ENCODE assay signal across 14 cellular contexts in genomic region chr6:117771403-117771802, GRCh38.
DNase-seq lines count a peak whose midpoint lies in the region; ATAC-seq and TF ChIP-seq lines count a peak whose summit lies in the region.
"Had no signal": no experiment of that assay in that cellular context is flagged by ENCODE, and none has a peak within 500 bp of the region (broad histone marks: within the 10 kb centered on the region; RNA-seq: fewer than 3 reads in every experiment).

No MANE protein-coding gene starts in this region.

- H3K27ac ChIP-seq in prostate gland (no peak overlapping the region), Karpas-422 (ENCODE audit: low read length) (no peak overlapping the region)
- H3K27ac ChIP-seq: esophagus muscularis mucosa, SJSA1 had no signal

- no peaks in the 10 kb centered on the region for H3K79me2 ChIP-seq in Karpas-422 (ENCODE audit: low read length)

- H3K27me3 ChIP-seq in prostate gland (replicated peaks; ENCODE audit: insufficient read depth) (no peaks in the 10 kb centered on the region), Karpas-422 (ENCODE audit: low read length) (no peaks in the 10 kb centered on the region)
- H3K27me3 ChIP-seq: esophagus muscularis mucosa, SJSA1 had no signal

- 81% methylated on average over 2 of the region's 2 CpGs for WGBS in prostate gland

- H3K9me3 ChIP-seq in prostate gland (no peaks in the 10 kb centered on the region), Karpas-422 (ENCODE audit: low read length) (no peaks in the 10 kb centered on the region)
- H3K9me3 ChIP-seq: SJSA1 had no signal

- H2AFZ ChIP-seq in Karpas-422 (ENCODE audit: low read length), result no peak overlapping the region

- TF ChIP-seq POLR2A in prostate gland (IDR thresholded peaks at IDR 0.05), result no peak

- no peak overlapping the region for H3K4me2 ChIP-seq in Karpas-422 (ENCODE audit: low read depth, low read length, poor library complexity, severe bottlenecking)

- no peaks in the 10 kb centered on the region for H4K20me1 ChIP-seq in Karpas-422 (ENCODE audit: insufficient read depth, low read depth, low read length)

- no peak overlapping the region for H3K9ac ChIP-seq in Karpas-422 (ENCODE audit: low read length)

- H3K36me3 ChIP-seq in prostate gland (no peaks in the 10 kb centered on the region), Karpas-422 (ENCODE audit: insufficient read depth, low read length) (no peaks in the 10 kb centered on the region)
- H3K36me3 ChIP-seq: esophagus muscularis mucosa, SJSA1 had no signal

- ATAC-seq in GM19328 (IDR thresholded peaks at IDR 0.05; ENCODE audit: unreplicated experiment) (peak; percentile 98), HG02798 (IDR thresholded peaks at IDR 0.05; ENCODE audit: poor library complexity, unreplicated experiment) (peak; percentile 97), HG03521 (IDR thresholded peaks at IDR 0.05; ENCODE audit: unreplicated experiment) (peak; percentile 95)

- H3K4me3 ChIP-seq in prostate gland (no peak overlapping the region), Karpas-422 (ENCODE audit: low read length) (no peak overlapping the region)
- H3K4me3 ChIP-seq: esophagus muscularis mucosa, SJSA1 had no signal

- no peaks in the 10 kb centered on the region for H3K4me1 ChIP-seq in prostate gland (replicated peaks)
- H3K4me1 ChIP-seq in Karpas-422 (ENCODE audit: low read length), result no peaks in the 10 kb centered on the region
- H3K4me1 ChIP-seq: esophagus muscularis mucosa, SJSA1 had no signal

- DNase-seq in CD1c-positive myeloid dendritic cell (ENCODE audit: extremely low spot score) (peak; percentile 66), prostate gland (ENCODE audit: low spot score) (no peak), Karpas-422 (no peak), NCI-H2171 (lab: John Stamatoyannopoulos, UW) (no peak), HCEC 1CT (no peak)
- DNase-seq: 8988T; activated CD8-positive, alpha-beta memory T cell treated with anti-CD3 and anti-CD28 coated beads for 24 hours; DMS 273 treated with DMSO at 0.1 percent for 48 hours; NCI-H1436 treated with DMSO at 0.1 percent for 48 hours had no signal

- no peaks in the 10 kb centered on the region for H3K9me2 ChIP-seq in Karpas-422 (replicated peaks; ENCODE audit: insufficient read depth, low read length)

- intact Hi-C loops in prostate gland (cut with DNase I), result no loop called here

- TF ChIP-seq CTCF in prostate gland (IDR thresholded peaks at IDR 0.05), result no peak
